Comparison of ENCODE assay signal across 21 cellular contexts in genomic region chr14:34020014-34020413, GRCh38.
A peak's percentile ranks its signal among the peaks of the same experiment; 100 is the strongest.
DNase-seq lines count a peak whose midpoint lies in the region; ATAC-seq lines count a peak whose summit lies in the region.
"Had no signal": no experiment of that assay in that cellular context is flagged by ENCODE, and none has a peak within 500 bp of the region (broad histone marks: within the 10 kb centered on the region; RNA-seq: fewer than 3 reads in every experiment).

No MANE protein-coding gene starts in this region.

- no peak for DNase-seq in activated CD4-positive, alpha-beta T cell treated with anti-CD3 and anti-CD28 coated beads, Interleukin-2, amount 10 ng/mL, durations not matched to agents 24 days and 14 days
- DNase-seq in activated CD4-positive, alpha-beta T cell treated with anti-CD3 and anti-CD28 coated beads, Interleukin-2, amount 50 U/mL, for 1 hour: no peak
- DNase-seq in sciatic nerve (ENCODE audit: low spot score): no peak
- DNase-seq in AG08395 (ENCODE audit: low spot score): no peak
- DNase-seq: DMS53, GDM1, KBM-7, NCI-H1092 treated with DMSO at 0.1 percent for 48 hours, NCI-H1436 treated with DMSO at 0.1 percent for 48 hours, NCI-H1930, NCI-H446 treated with DMSO at 0.1 percent for 48 hours, OCI-M1, SHP77 had no signal

- H3K27ac ChIP-seq in KOPT-K1 (ENCODE audit: low read depth, low read length, poor library complexity, severe bottlenecking): peak overlapping the region; percentile 95

- no peak overlapping the region for H3K27ac Mint-ChIP-seq in activated CD4-positive, alpha-beta T cell treated with anti-CD3 and anti-CD28 coated beads, Interleukin-2, amount 10 ng/mL, durations not matched to agents 24 days and 14 days
- peak overlapping the region; percentile 95 for H3K27ac Mint-ChIP-seq in activated T-helper 17 cell treated with anti-CD3 and anti-CD28 coated beads, Interleukin-2, amount 50 U/mL, for 72 hours
- H3K27ac Mint-ChIP-seq: B cell, CD14-positive monocyte, GM23338 had no signal

- peaks cover 7% of the 10 kb centered on the region for H3K9me3 Mint-ChIP-seq in activated CD4-positive, alpha-beta T cell treated with anti-CD3 and anti-CD28 coated beads, Interleukin-2, amount 10 ng/mL, durations not matched to agents 24 days and 14 days
- H3K9me3 Mint-ChIP-seq in activated T-helper 17 cell treated with anti-CD3 and anti-CD28 coated beads, Interleukin-2, amount 50 U/mL, for 72 hours: no peaks in the 10 kb centered on the region
- H3K9me3 Mint-ChIP-seq: GM23338 had no signal

- ATAC-seq in activated T-helper 17 cell treated with anti-CD3 and anti-CD28 coated beads, Interleukin-2, amount 50 U/mL, for 72 hours (replicated peaks): no peak
- ATAC-seq in sciatic nerve (peak; percentile 78), HG02981 (IDR thresholded peaks at IDR 0.05; ENCODE audit: unreplicated experiment) (no peak), GM21619 (IDR thresholded peaks at IDR 0.05; ENCODE audit: unreplicated experiment) (no peak)
- ATAC-seq: GM23338 had no signal

- H3K36me3 ChIP-seq in KOPT-K1 (ENCODE audit: insufficient read depth, low read length): no peaks in the 10 kb centered on the region
- H3K36me3 ChIP-seq: HAP-1 had no signal

- peaks cover 27% of the 10 kb centered on the region for H3K4me1 Mint-ChIP-seq in activated CD4-positive, alpha-beta T cell treated with anti-CD3 and anti-CD28 coated beads, Interleukin-2, amount 10 ng/mL, durations not matched to agents 24 days and 14 days
- peaks cover 15% of the 10 kb centered on the region for H3K4me1 Mint-ChIP-seq in activated T-helper 17 cell treated with anti-CD3 and anti-CD28 coated beads, Interleukin-2, amount 50 U/mL, for 72 hours
- H3K4me1 Mint-ChIP-seq: B cell had no signal

- peak overlapping the region; percentile 88 for H3K4me3 Mint-ChIP-seq in activated CD4-positive, alpha-beta T cell treated with anti-CD3 and anti-CD28 coated beads, Interleukin-2, amount 10 ng/mL, durations not matched to agents 24 days and 14 days
- peak overlapping the region; percentile 93 for H3K4me3 Mint-ChIP-seq in activated T-helper 17 cell treated with anti-CD3 and anti-CD28 coated beads, Interleukin-2, amount 50 U/mL, for 72 hours
- H3K4me3 Mint-ChIP-seq: CD14-positive monocyte, GM23338 had no signal

- intact Hi-C loops in activated CD4-positive, alpha-beta T cell treated with anti-CD3 and anti-CD28 coated beads, Interleukin-2, amount 10 ng/mL, durations not matched to agents 24 days and 14 days (cut with micrococcal nuclease): no loop called here
- intact Hi-C loops in sciatic nerve (cut with DNase I): no loop called here

- H3K36me3 Mint-ChIP-seq in activated CD4-positive, alpha-beta T cell treated with anti-CD3 and anti-CD28 coated beads, Interleukin-2, amount 10 ng/mL, durations not matched to agents 24 days and 14 days (ENCODE audit: low read depth): peaks cover 3% of the 10 kb centered on the region
- peaks cover 6% of the 10 kb centered on the region for H3K36me3 Mint-ChIP-seq in activated T-helper 17 cell treated with anti-CD3 and anti-CD28 coated beads, Interleukin-2, amount 50 U/mL, for 72 hours (ENCODE audit: low read depth)
- H3K36me3 Mint-ChIP-seq: CD14-positive monocyte had no signal

- peaks cover 4% of the 10 kb centered on the region for H3K27me3 Mint-ChIP-seq in activated CD4-positive, alpha-beta T cell treated with anti-CD3 and anti-CD28 coated beads, Interleukin-2, amount 10 ng/mL, durations not matched to agents 24 days and 14 days
- H3K27me3 Mint-ChIP-seq in activated T-helper 17 cell treated with anti-CD3 and anti-CD28 coated beads, Interleukin-2, amount 50 U/mL, for 72 hours: no peaks in the 10 kb centered on the region

- no peaks in the 10 kb centered on the region for H3K9me3 ChIP-seq in KOPT-K1 (ENCODE audit: insufficient read depth, low read length, poor library complexity, severe bottlenecking)
- H3K9me3 ChIP-seq: HAP-1 had no signal
